Comparison of ENCODE assay signal across 25 cellular contexts in genomic region chr3:74591946-74592345, GRCh38. TPM values are rescaled to one million over a fixed set of nuclear protein-coding genes. Genes with fewer than 3 reads are reported as not detected.
"Had no signal": no experiment of that assay in that cellular context is flagged by ENCODE, and none has a peak within 500 bp of the region (broad histone marks: within the 10 kb centered on the region; RNA-seq: fewer than 3 reads in every experiment).

No MANE protein-coding gene starts in this region.

- H3K9me3 ChIP-seq: gastroesophageal sphincter, vagina had no signal

- H3K9me3 Mint-ChIP-seq: activated naive CD4-positive, alpha-beta T cell treated with anti-CD3 and anti-CD28 coated beads, Interleukin-2, amount 50 U/mL, for 24 hours had no signal

- H3K4me3 Mint-ChIP-seq: activated CD4-positive, alpha-beta T cell treated with anti-CD3 and anti-CD28 coated beads, Interleukin-2, amount 10 ng/mL, durations not matched to agents 7 days and 5 days; activated CD8-positive, alpha-beta T cell treated with anti-CD3 and anti-CD28 coated beads for 36 hours; activated naive CD4-positive, alpha-beta T cell treated with anti-CD3 and anti-CD28 coated beads, Interleukin-2, amount 50 U/mL, for 24 hours; effector memory CD8-positive, alpha-beta T cell; natural killer cell treated with Interleukin-12 subunit alpha and Interleukin-12 subunit beta and Interleukin-15 and Interleukin-18, amount 100 ng/mL, for 72 hours; stimulated activated effector memory CD8-positive, alpha-beta T cell treated with anti-CD3 and anti-CD28 coated beads, Interleukin-12 subunit alpha, Interleukin-12 subunit beta, amount 100 ng/mL, for 72 hours; stimulated activated naive CD8-positive, alpha-beta T cell treated with anti-CD3 and anti-CD28 coated beads, Interleukin-15, amount 100 ng/mL, for 72 hours had no signal

- H3K27me3 ChIP-seq: gastroesophageal sphincter, vagina had no signal

- H3K27ac ChIP-seq: gastroesophageal sphincter, vagina, VCaP had no signal

- H3K27ac Mint-ChIP-seq: activated CD4-positive, alpha-beta T cell treated with anti-CD3 and anti-CD28 coated beads, Interleukin-2, amount 10 ng/mL, durations not matched to agents 7 days and 5 days; activated CD8-positive, alpha-beta T cell treated with anti-CD3 and anti-CD28 coated beads for 36 hours; activated naive CD4-positive, alpha-beta T cell treated with anti-CD3 and anti-CD28 coated beads, Interleukin-2, amount 50 U/mL, for 24 hours; effector memory CD8-positive, alpha-beta T cell; natural killer cell treated with Interleukin-12 subunit alpha and Interleukin-12 subunit beta and Interleukin-15 and Interleukin-18, amount 100 ng/mL, for 72 hours; stimulated activated effector memory CD8-positive, alpha-beta T cell treated with anti-CD3 and anti-CD28 coated beads, Interleukin-12 subunit alpha, Interleukin-12 subunit beta, amount 100 ng/mL, for 72 hours had no signal

- FAIRE-seq: endothelial cell of umbilical vein had no signal

- H3K4me3 ChIP-seq: gastroesophageal sphincter, vagina had no signal

- H3K4me1 Mint-ChIP-seq: activated CD4-positive, alpha-beta T cell treated with anti-CD3 and anti-CD28 coated beads, Interleukin-2, amount 10 ng/mL, durations not matched to agents 7 days and 5 days; activated naive CD4-positive, alpha-beta T cell treated with anti-CD3 and anti-CD28 coated beads, Interleukin-2, amount 50 U/mL, for 24 hours; stimulated activated effector memory CD8-positive, alpha-beta T cell treated with anti-CD3 and anti-CD28 coated beads, Interleukin-12 subunit alpha, Interleukin-12 subunit beta, amount 100 ng/mL, for 72 hours; stimulated activated naive CD8-positive, alpha-beta T cell treated with anti-CD3 and anti-CD28 coated beads, Interleukin-15, amount 100 ng/mL, for 72 hours had no signal

- H3K4me1 ChIP-seq: gastroesophageal sphincter, vagina had no signal

- DNase-seq: activated CD4-positive, alpha-beta T cell treated with anti-CD3 and anti-CD28 coated beads, Interleukin-2, amount 10 ng/mL, durations not matched to agents 7 days and 5 days; activated CD8-positive, alpha-beta T cell treated with anti-CD3 and anti-CD28 coated beads for 36 hours; activated gamma-delta T cell treated with Interleukin-2 at 50 U/mL for 16 hours; aorta; central memory CD4-positive, alpha-beta T cell; effector memory CD8-positive, alpha-beta T cell; head of caudate nucleus; hypothalamus; left ventricle myocardium superior; mammary epithelial cell; midbrain; right cardiac atrium; stimulated activated CD4-positive, alpha-beta T cell treated with anti-CD3 and anti-CD28 coated beads, Interleukin-12 subunit alpha, Interleukin-12 subunit beta, amount 100 ng/mL, for 4 hours; stimulated activated CD4-positive, alpha-beta T cell treated with anti-CD3 and anti-CD28 coated beads, Interleukin-2, amount 100 ng/mL, for 24 hours; stimulated activated naive CD8-positive, alpha-beta T cell treated with anti-CD3 and anti-CD28 coated beads, Interleukin-15, amount 100 ng/mL, for 72 hours; trophoblast cell had no signal

- H3K27me3 Mint-ChIP-seq: activated CD4-positive, alpha-beta T cell treated with anti-CD3 and anti-CD28 coated beads, Interleukin-2, amount 10 ng/mL, durations not matched to agents 7 days and 5 days; activated CD8-positive, alpha-beta T cell treated with anti-CD3 and anti-CD28 coated beads for 36 hours; activated naive CD4-positive, alpha-beta T cell treated with anti-CD3 and anti-CD28 coated beads, Interleukin-2, amount 50 U/mL, for 24 hours; effector memory CD8-positive, alpha-beta T cell; natural killer cell treated with Interleukin-12 subunit alpha and Interleukin-12 subunit beta and Interleukin-15 and Interleukin-18, amount 100 ng/mL, for 72 hours; stimulated activated naive CD8-positive, alpha-beta T cell treated with anti-CD3 and anti-CD28 coated beads, Interleukin-15, amount 100 ng/mL, for 72 hours had no signal

- H3K36me3 ChIP-seq: gastroesophageal sphincter, vagina had no signal

- H3K36me3 Mint-ChIP-seq: activated naive CD4-positive, alpha-beta T cell treated with anti-CD3 and anti-CD28 coated beads, Interleukin-2, amount 50 U/mL, for 24 hours; stimulated activated effector memory CD8-positive, alpha-beta T cell treated with anti-CD3 and anti-CD28 coated beads, Interleukin-12 subunit alpha, Interleukin-12 subunit beta, amount 100 ng/mL, for 72 hours had no signal

RNA-seq across cellular contexts. Expression of gene CNTN3, which starts 22.5 kb away (rescaled TPM):
- total RNA-seq: activated CD4-positive, alpha-beta T cell treated with anti-CD3 and anti-CD28 coated beads, Interleukin-2, amount 10 ng/mL, durations not matched to agents 7 days and 5 days; activated CD8-positive, alpha-beta T cell treated with anti-CD3 and anti-CD28 coated beads for 36 hours; dermis microvascular lymphatic vessel endothelial cell; endothelial cell of umbilical vein; natural killer cell treated with Interleukin-12 subunit alpha and Interleukin-12 subunit beta and Interleukin-15 and Interleukin-18, amount 100 ng/mL, for 72 hours; T-helper 2 cell treated with Interferon-gamma antibody and Interleukin-4, amounts not matched to agents 100 ng/mL and 5 ng/mL, for 36 hours; vagina had no signal
